8 cellular contexts compared by ENCODE assay signal in the genomic region with DNA sequence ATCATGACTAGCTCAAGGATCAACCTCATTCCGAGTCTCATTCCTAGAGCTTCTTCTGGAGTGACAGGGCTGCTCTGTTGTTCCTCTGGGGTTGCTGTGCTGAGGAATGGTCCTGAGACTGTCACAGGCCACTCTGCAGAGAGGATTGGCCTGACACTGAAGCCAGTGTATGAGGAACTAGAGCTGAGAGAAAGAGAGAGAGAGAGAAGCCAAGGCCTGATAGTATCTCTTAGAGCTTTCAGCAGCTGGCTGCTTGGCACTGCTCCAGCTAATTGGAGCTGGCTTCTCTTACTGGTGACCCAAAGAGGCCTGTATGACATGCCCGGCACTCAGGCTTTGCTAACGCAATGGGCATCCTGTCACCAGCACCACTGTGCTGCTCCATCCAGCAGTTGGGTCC.
DNase-seq lines count a peak whose midpoint lies in the region; ATAC-seq and TF ChIP-seq lines count a peak whose summit lies in the region.

No MANE protein-coding gene starts in this region.

- TF ChIP-seq CTCF in heart right ventricle (IDR thresholded peaks at IDR 0.05) (no peak), uterus (IDR thresholded peaks at IDR 0.05) (no peak)

- H3K4me1 ChIP-seq in heart right ventricle (peaks cover 0 to 14% (median 4%) of the 10 kb centered on the region in 9 donors), uterus (no peaks in the 10 kb centered on the region)

- H3K27ac ChIP-seq in heart right ventricle (no peak overlapping the region), uterus (no peak overlapping the region)

- ATAC-seq in heart right ventricle (peak; percentile 52 to 90 (median 80)), GM21526 (IDR thresholded peaks at IDR 0.05; ENCODE audit: low FRiP score, unreplicated experiment) (no peak)

- 20 to 27% methylated on average over 3 of the region's 3 CpGs for WGBS in heart right ventricle, 2 donors

- intact Hi-C loops in heart right ventricle (cut with DNase I), result no loop called here
- intact Hi-C loops in uterus (cut with DNase I; ENCODE audit: low total_unique reads), result no loop called here

- H3K27me3 ChIP-seq in heart right ventricle (no peaks in the 10 kb centered on the region), uterus (no peaks in the 10 kb centered on the region)

- TF ChIP-seq POLR2A in uterus (IDR thresholded peaks at IDR 0.05), result no peak

- H3K9me3 ChIP-seq in heart right ventricle (no peaks in the 10 kb centered on the region), uterus (no peaks in the 10 kb centered on the region)

- H3K36me3 ChIP-seq in heart right ventricle, result no peaks in the 10 kb centered on the region
- no peaks in the 10 kb centered on the region for H3K36me3 ChIP-seq in uterus

- H3K4me3 ChIP-seq in heart right ventricle, result no peak overlapping the region
- H3K4me3 ChIP-seq in uterus, result no peak overlapping the region

- DNase-seq in SHP77 (lab: John Stamatoyannopoulos, UW), result peak; percentile 5 to 41
- no peak for DNase-seq in SHP77 treated with DMSO at 0.1 percent for 48 hours (lab: John Stamatoyannopoulos, UW)
- DNase-seq in NCI-H2196 (lab: John Stamatoyannopoulos, UW; ENCODE audit: unreplicated experiment), result peak; percentile 62
- peak; percentile 71 to 77 for DNase-seq in heart right ventricle
- peak; percentile 17 to 28 for DNase-seq in uterus
- DNase-seq in stimulated activated CD4-positive, alpha-beta T cell treated with anti-CD3 and anti-CD28 coated beads, Interleukin-2, amount 100 ng/mL, for 24 hours, result no peak
- no peak for DNase-seq in NCI-H226

Comparison
In these comparisons a context has a peak if more than half of its experiments do, and no peak if none do; other contexts are left out.
1. DNase-seq: peak in SHP77 (2 of 2), NCI-H2196 (single experiment), heart right ventricle (2 of 2) and uterus (2 of 2); none in SHP77 treated with DMSO at 0.1 percent for 48 hours (single experiment), stimulated activated CD4-positive, alpha-beta T cell treated with anti-CD3 and anti-CD28 coated beads, Interleukin-2, amount 100 ng/mL, for 24 hours (0 of 2) and NCI-H226 (single experiment).